In the genomic region with DNA sequence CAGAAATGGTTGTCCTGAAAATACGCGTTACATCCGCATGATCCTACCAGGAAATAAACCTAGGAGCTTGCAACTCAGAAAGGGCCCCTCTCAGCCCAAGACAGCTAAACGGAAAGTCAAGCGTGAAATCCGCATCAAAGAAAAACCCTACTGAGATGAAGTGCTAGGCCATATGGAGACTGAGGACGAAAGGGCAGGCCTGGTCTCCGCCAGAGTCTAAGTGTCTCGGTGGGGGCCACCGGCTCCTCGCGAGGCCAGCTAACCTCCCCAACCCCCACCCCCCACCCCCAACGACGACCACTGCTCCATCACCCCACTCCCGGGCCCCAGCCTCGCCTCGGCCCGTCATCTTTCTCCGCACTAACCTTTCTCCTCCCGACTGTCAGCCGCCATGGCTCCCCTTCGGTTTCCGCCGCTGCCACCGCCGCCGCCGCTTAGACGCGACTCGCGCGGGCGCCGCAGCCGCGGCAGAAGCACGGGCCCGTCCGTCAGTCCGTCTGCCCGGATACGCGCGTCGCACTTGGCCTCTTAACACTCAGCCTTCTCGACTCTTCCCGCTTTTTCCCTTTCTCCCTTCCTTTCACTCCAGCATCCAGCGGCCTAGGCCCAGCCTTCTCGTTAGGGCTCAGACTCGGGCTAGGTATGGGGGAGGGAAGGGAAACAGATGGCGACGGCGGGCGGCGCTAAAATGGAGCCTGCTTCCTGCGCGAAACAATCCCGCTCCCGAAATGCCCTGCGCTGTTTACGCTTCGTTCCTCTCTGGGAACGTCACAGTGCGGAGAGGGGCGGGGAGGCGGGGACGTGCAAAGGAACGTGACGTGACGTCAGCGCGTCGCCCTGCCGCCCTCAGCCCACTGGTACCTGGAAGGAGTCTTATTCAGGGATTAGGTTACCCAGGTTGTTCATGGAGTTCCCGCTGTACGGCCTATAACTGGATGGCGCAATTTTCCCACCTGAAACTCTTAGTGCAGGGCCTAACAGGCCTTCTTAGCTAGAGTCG, we compare ENCODE assay signal across 1 cellular context.
TF ChIP-seq lines count a peak whose summit lies in the region.

A gene (minus strand): TSS at position 730 of the 1,000 bp plus-strand sequence. CDS start 337 bp downstream, at position 393.

TF ChIP-seq in HepG2, 621 proteins besides CTCF, POLR2A, EP300 and RAD21 (continued from another document and continues in another):
- TF ChIP-seq MED13 (CRISPR knock-in tag; IDR thresholded peaks at IDR 0.05) (peak; percentile 60; the same call in 1 of the 2 replicates), KAT2B (IDR thresholded peaks at IDR 0.05; ENCODE audit: borderline replicate concordance, low read depth, low read length) (no peak), ZNF138 (CRISPR knock-in tag; IDR thresholded peaks at IDR 0.05; ENCODE audit: low read depth) (no peak), RARA (CRISPR knock-in tag; IDR thresholded peaks at IDR 0.05) (0 out of 2 replicates have a peak, but pooled peaks have one; percentile 26), ISL2 (CRISPR knock-in tag; IDR thresholded peaks at IDR 0.05) (peak; percentile 68), MXD4 (CRISPR knock-in tag; IDR thresholded peaks at IDR 0.05) (no peak), ZBTB3 (CRISPR knock-in tag; IDR thresholded peaks at IDR 0.05; ENCODE audit: borderline replicate concordance, low read depth) (peak; percentile 74; the same call in 1 of the 2 replicates), GATAD2A (CRISPR knock-in tag; IDR thresholded peaks at IDR 0.05) (peak; percentile 75; the same call in 1 of the 2 replicates), SP4 (CRISPR knock-in tag; IDR thresholded peaks at IDR 0.05) (peak; percentile 85; the same call in 1 of the 2 replicates), ZNF451 (CRISPR knock-in tag; IDR thresholded peaks at IDR 0.05) (0 out of 2 replicates have a peak, but pooled peaks have one; percentile 33), ZNF660 (CRISPR knock-in tag; IDR thresholded peaks at IDR 0.05; ENCODE audit: borderline replicate concordance, low read depth) (no peak), TBX3 (IDR thresholded peaks at IDR 0.05; ENCODE audit: borderline replicate concordance) (peak; percentile 36; the same call in 1 of the 2 replicates), ARID2 (CRISPR knock-in tag; IDR thresholded peaks at IDR 0.05; ENCODE audit: borderline replicate concordance) (no peak), PHF5A (CRISPR knock-in tag; IDR thresholded peaks at IDR 0.05; ENCODE audit: low read depth, unreplicated experiment) (peak; percentile 44), ZNF33A (CRISPR knock-in tag; IDR thresholded peaks at IDR 0.05; ENCODE audit: borderline replicate concordance) (no peak), FOXJ3 (CRISPR knock-in tag; IDR thresholded peaks at IDR 0.05; ENCODE audit: borderline replicate concordance) (peak; percentile 94), MED8 (CRISPR knock-in tag; IDR thresholded peaks at IDR 0.05; ENCODE audit: insufficient replicate concordance) (peak; percentile 30), ZNF235 (CRISPR knock-in tag; IDR thresholded peaks at IDR 0.05; ENCODE audit: borderline replicate concordance) (no peak), ELF1 (CRISPR knock-in tag; IDR thresholded peaks at IDR 0.05) (peak; percentile 53), KMT2B (CRISPR knock-in tag; IDR thresholded peaks at IDR 0.05) (peak; percentile 94), GABPA (IDR thresholded peaks at IDR 0.05; ENCODE audit: low read depth, low read length) (no peak), GABPA (CRISPR knock-in tag; IDR thresholded peaks at IDR 0.05; ENCODE audit: low read depth) (peak; percentile 80), BORCS8-MEF2B (CRISPR knock-in tag; IDR thresholded peaks at IDR 0.05) (peak; percentile 95), ZNF207 (IDR thresholded peaks at IDR 0.05; ENCODE audit: borderline replicate concordance) (no peak), ZSCAN9 (CRISPR knock-in tag; IDR thresholded peaks at IDR 0.05; ENCODE audit: borderline replicate concordance) (0 out of 2 replicates have a peak, but pooled peaks have one; percentile 35), YY1 (IDR thresholded peaks at IDR 0.05; ENCODE audit: insufficient read depth, insufficient replicate concordance, low read depth, low read length) (peak; percentile 90), RBM39 (IDR thresholded peaks at IDR 0.05; ENCODE audit: low read depth, low read length, poor library complexity, severe bottlenecking) (peak; percentile 89), FOSL2 (CRISPR knock-in tag; IDR thresholded peaks at IDR 0.05) (peak; percentile 77), U2AF1 (optimal IDR thresholded peaks at IDR 0.05; ENCODE audit: low read depth, low read length) (peak; percentile 69), ZBTB1 (CRISPR knock-in tag; IDR thresholded peaks at IDR 0.05; ENCODE audit: borderline replicate concordance) (no peak), PCBP2 (optimal IDR thresholded peaks at IDR 0.05; ENCODE audit: low read depth, low read length, poor library complexity, severe bottlenecking) (no peak)
- TF ChIP-seq, protein P1, sequence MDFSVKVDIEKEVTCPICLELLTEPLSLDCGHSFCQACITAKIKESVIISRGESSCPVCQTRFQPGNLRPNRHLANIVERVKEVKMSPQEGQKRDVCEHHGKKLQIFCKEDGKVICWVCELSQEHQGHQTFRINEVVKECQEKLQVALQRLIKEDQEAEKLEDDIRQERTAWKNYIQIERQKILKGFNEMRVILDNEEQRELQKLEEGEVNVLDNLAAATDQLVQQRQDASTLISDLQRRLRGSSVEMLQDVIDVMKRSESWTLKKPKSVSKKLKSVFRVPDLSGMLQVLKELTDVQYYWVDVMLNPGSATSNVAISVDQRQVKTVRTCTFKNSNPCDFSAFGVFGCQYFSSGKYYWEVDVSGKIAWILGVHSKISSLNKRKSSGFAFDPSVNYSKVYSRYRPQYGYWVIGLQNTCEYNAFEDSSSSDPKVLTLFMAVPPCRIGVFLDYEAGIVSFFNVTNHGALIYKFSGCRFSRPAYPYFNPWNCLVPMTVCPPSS (IDR thresholded peaks at IDR 0.05), result no peak
- TF ChIP-seq, protein P2, sequence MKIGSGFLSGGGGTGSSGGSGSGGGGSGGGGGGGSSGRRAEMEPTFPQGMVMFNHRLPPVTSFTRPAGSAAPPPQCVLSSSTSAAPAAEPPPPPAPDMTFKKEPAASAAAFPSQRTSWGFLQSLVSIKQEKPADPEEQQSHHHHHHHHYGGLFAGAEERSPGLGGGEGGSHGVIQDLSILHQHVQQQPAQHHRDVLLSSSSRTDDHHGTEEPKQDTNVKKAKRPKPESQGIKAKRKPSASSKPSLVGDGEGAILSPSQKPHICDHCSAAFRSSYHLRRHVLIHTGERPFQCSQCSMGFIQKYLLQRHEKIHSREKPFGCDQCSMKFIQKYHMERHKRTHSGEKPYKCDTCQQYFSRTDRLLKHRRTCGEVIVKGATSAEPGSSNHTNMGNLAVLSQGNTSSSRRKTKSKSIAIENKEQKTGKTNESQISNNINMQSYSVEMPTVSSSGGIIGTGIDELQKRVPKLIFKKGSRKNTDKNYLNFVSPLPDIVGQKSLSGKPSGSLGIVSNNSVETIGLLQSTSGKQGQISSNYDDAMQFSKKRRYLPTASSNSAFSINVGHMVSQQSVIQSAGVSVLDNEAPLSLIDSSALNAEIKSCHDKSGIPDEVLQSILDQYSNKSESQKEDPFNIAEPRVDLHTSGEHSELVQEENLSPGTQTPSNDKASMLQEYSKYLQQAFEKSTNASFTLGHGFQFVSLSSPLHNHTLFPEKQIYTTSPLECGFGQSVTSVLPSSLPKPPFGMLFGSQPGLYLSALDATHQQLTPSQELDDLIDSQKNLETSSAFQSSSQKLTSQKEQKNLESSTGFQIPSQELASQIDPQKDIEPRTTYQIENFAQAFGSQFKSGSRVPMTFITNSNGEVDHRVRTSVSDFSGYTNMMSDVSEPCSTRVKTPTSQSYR (CRISPR knock-in tag; IDR thresholded peaks at IDR 0.05; ENCODE audit: borderline replicate concordance), result peak; percentile 86
- TF ChIP-seq, protein P3, sequence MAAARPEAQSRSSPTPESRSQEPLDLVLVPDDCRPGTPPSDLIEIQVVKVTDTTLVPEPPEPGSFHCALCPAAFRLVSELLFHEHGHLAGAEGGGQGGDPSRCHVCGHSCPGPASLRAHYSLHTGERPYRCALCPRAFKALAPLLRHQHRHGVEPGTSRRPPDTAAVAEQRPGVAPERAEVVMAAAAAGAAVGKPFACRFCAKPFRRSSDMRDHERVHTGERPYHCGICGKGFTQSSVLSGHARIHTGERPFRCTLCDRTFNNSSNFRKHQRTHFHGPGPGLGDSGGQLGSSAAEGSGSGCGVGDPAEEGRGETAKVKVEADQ (CRISPR knock-in tag; IDR thresholded peaks at IDR 0.05; ENCODE audit: borderline replicate concordance), result no peak
- TF ChIP-seq, protein P4, sequence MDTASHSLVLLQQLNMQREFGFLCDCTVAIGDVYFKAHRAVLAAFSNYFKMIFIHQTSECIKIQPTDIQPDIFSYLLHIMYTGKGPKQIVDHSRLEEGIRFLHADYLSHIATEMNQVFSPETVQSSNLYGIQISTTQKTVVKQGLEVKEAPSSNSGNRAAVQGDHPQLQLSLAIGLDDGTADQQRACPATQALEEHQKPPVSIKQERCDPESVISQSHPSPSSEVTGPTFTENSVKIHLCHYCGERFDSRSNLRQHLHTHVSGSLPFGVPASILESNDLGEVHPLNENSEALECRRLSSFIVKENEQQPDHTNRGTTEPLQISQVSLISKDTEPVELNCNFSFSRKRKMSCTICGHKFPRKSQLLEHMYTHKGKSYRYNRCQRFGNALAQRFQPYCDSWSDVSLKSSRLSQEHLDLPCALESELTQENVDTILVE (CRISPR knock-in tag; IDR thresholded peaks at IDR 0.05), result peak; percentile 84
- TF ChIP-seq, protein P5, sequence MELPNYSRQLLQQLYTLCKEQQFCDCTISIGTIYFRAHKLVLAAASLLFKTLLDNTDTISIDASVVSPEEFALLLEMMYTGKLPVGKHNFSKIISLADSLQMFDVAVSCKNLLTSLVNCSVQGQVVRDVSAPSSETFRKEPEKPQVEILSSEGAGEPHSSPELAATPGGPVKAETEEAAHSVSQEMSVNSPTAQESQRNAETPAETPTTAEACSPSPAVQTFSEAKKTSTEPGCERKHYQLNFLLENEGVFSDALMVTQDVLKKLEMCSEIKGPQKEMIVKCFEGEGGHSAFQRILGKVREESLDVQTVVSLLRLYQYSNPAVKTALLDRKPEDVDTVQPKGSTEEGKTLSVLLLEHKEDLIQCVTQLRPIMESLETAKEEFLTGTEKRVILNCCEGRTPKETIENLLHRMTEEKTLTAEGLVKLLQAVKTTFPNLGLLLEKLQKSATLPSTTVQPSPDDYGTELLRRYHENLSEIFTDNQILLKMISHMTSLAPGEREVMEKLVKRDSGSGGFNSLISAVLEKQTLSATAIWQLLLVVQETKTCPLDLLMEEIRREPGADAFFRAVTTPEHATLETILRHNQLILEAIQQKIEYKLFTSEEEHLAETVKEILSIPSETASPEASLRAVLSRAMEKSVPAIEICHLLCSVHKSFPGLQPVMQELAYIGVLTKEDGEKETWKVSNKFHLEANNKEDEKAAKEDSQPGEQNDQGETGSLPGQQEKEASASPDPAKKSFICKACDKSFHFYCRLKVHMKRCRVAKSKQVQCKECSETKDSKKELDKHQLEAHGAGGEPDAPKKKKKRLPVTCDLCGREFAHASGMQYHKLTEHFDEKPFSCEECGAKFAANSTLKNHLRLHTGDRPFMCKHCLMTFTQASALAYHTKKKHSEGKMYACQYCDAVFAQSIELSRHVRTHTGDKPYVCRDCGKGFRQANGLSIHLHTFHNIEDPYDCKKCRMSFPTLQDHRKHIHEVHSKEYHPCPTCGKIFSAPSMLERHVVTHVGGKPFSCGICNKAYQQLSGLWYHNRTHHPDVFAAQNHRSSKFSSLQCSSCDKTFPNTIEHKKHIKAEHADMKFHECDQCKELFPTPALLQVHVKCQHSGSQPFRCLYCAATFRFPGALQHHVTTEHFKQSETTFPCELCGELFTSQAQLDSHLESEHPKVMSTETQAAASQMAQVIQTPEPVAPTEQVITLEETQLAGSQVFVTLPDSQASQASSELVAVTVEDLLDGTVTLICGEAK (IDR thresholded peaks at IDR 0.05), result no peak
- TF ChIP-seq, protein P5 (CRISPR knock-in tag; IDR thresholded peaks at IDR 0.05), result peak; percentile 58; the same call in 1 of the 2 replicates
- TF ChIP-seq, protein P6, sequence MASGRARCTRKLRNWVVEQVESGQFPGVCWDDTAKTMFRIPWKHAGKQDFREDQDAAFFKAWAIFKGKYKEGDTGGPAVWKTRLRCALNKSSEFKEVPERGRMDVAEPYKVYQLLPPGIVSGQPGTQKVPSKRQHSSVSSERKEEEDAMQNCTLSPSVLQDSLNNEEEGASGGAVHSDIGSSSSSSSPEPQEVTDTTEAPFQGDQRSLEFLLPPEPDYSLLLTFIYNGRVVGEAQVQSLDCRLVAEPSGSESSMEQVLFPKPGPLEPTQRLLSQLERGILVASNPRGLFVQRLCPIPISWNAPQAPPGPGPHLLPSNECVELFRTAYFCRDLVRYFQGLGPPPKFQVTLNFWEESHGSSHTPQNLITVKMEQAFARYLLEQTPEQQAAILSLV (CRISPR knock-in tag; IDR thresholded peaks at IDR 0.05; ENCODE audit: borderline replicate concordance), result peak; percentile 20; the same call in 1 of the 2 replicates
- TF ChIP-seq, protein P7, sequence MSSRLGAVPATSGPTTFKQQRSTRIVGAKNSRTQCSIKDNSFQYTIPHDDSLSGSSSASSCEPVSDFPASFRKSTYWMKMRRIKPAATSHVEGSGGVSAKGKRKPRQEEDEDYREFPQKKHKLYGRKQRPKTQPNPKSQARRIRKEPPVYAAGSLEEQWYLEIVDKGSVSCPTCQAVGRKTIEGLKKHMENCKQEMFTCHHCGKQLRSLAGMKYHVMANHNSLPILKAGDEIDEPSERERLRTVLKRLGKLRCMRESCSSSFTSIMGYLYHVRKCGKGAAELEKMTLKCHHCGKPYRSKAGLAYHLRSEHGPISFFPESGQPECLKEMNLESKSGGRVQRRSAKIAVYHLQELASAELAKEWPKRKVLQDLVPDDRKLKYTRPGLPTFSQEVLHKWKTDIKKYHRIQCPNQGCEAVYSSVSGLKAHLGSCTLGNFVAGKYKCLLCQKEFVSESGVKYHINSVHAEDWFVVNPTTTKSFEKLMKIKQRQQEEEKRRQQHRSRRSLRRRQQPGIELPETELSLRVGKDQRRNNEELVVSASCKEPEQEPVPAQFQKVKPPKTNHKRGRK (CRISPR knock-in tag; IDR thresholded peaks at IDR 0.05), result no peak
